Comparison of ENCODE assay signal across 13 cellular contexts in the genomic region with DNA sequence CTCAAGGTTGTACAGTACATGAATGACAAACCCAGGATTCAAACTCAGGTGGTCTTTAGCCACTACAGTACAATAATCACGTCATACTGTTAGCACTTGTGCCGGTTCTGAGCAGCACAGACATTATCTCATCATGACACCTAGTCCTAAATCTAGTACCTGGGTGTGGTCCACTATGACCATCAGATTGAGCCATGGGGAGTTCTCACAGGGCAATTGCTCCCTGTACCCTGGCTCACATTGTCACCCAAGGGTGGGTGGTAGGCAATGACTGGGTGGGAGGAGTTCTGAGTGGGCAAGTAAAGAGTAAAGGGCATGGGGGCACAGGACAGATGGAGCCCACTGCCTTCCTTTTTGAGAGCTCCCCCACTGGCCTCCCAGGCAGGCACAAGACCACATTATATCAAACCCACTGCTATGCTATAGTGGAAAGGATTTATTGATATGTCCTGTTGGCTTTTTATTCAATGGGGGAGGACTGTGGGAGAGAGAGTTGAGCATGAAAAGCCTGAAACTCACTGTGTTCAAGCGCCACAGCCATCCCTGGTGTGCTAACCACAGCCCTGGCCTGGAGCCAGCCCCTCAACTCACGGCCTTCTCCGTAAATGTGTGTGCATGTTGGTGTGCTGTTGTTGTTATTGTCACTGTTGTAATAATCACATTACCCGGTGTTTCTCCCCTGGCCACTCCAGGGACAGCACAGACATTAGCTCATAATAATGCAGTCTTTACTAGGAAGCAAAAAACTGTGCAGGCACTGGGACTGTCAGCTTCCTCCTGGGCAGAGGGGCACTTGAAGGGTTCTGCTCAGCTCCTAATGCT. TPM values are rescaled to one million over a fixed set of nuclear protein-coding genes. Genes with fewer than 3 reads are reported as not detected.
DNase-seq lines count a peak whose midpoint lies in the region; ATAC-seq, FAIRE-seq and TF ChIP-seq lines count a peak whose summit lies in the region.
"Had no signal": no experiment of that assay in that cellular context is flagged by ENCODE, and none has a peak within 500 bp of the region (broad histone marks: within the 10 kb centered on the region; RNA-seq: fewer than 3 reads in every experiment).

No MANE protein-coding gene starts in this region.

- no peak overlapping the region for H3K27ac ChIP-seq in BLaER1

- no peaks in the 10 kb centered on the region for H3K9me3 ChIP-seq in BLaER1

- FAIRE-seq in GM19239 (lab: Jason Lieb, UNC), result no peak
- FAIRE-seq: islet of Langerhans had no signal

- TF ChIP-seq CTCF in cardiac fibroblast (IDR thresholded peaks at IDR 0.05; ENCODE audit: low read depth, low read length), result no peak

- H3K9ac ChIP-seq in BLaER1, result peak overlapping the region; percentile 48; the same call in 1 of the 2 replicates

- peak; percentile 41 for DNase-seq in NCI-H128 (lab: John Stamatoyannopoulos, UW; ENCODE audit: unreplicated experiment)
- DNase-seq in cardiac fibroblast (ENCODE audit: low read depth in 2 of 2), result peak; percentile 12 to 38
- peak; percentile 45 for DNase-seq in mucosa of gallbladder (ENCODE audit: low spot score)
- no peak for DNase-seq in GM19239 (ENCODE audit: insufficient read length, low spot score)
- DNase-seq in NCI-H187 (lab: John Stamatoyannopoulos, UW), result no peak
- DNase-seq: activated CD8-positive, alpha-beta memory T cell treated with anti-CD3 and anti-CD28 coated beads, Interleukin-2, amount 10 ng/mL, durations not matched to agents 7 days and 5 days; CD8-positive, alpha-beta memory T cell; KG1; stimulated activated naive CD4-positive, alpha-beta T cell treated with Interleukin-2 at 50 U/mL for 16 hours had no signal

- H3K4me3 ChIP-seq in BLaER1, result no peak overlapping the region
- no peak overlapping the region for H3K4me3 ChIP-seq in cardiac fibroblast (replicated peaks in 1 of 2; ENCODE audit: low read depth in 2 of 2, low read length in 2 of 2)

- peak overlapping the region; percentile 89 for H3K4me2 ChIP-seq in BLaER1

- ATAC-seq in GM21576 (IDR thresholded peaks at IDR 0.05; ENCODE audit: unreplicated experiment), result no peak
- ATAC-seq in HG02678 (IDR thresholded peaks at IDR 0.05; ENCODE audit: unreplicated experiment), result no peak
- ATAC-seq: activated CD8-positive, alpha-beta memory T cell treated with anti-CD3 and anti-CD28 coated beads, Interleukin-2, amount 10 ng/mL, durations not matched to agents 7 days and 5 days had no signal

- no peaks in the 10 kb centered on the region for H4K20me1 ChIP-seq in BLaER1

- H3K27me3 ChIP-seq in BLaER1, result no peaks in the 10 kb centered on the region

- H3K4me1 ChIP-seq in BLaER1, result peaks cover 100% of the 10 kb centered on the region

- H3K36me3 ChIP-seq in BLaER1, result no peaks in the 10 kb centered on the region

RNA-seq across cellular contexts. Expression of a gene that starts 27.3 kb away (rescaled TPM):
- 25.8 TPM for total RNA-seq in mucosa of gallbladder
- total RNA-seq: activated CD8-positive, alpha-beta memory T cell treated with anti-CD3 and anti-CD28 coated beads, Interleukin-2, amount 10 ng/mL, durations not matched to agents 7 days and 5 days had no signal

Comparison
In these comparisons a context has a peak if more than half of its experiments do, and no peak if none do; other contexts are left out.
1. DNase-seq: peak in NCI-H128 (single experiment), cardiac fibroblast (2 of 2) and mucosa of gallbladder (single experiment); none in GM19239 (single experiment) and NCI-H187 (0 of 2).